13 cellular contexts compared by ENCODE assay signal in genomic region chr22:28299329-28299728, GRCh38.
DNase-seq lines count a peak whose midpoint lies in the region; ATAC-seq and TF ChIP-seq lines count a peak whose summit lies in the region.
"Had no signal": no experiment of that assay in that cellular context is flagged by ENCODE, and none has a peak within 500 bp of the region (broad histone marks: within the 10 kb centered on the region; RNA-seq: fewer than 3 reads in every experiment).

No MANE protein-coding gene starts in this region.

- ATAC-seq in heart left ventricle (peak in 3 of 4 donors; percentile 9 to 27 (median 14)), GM18505 (IDR thresholded peaks at IDR 0.05; ENCODE audit: unreplicated experiment) (no peak)
- no peak for ATAC-seq in activated CD8-positive, alpha-beta T cell treated with anti-CD3 and anti-CD28 coated beads for 36 hours
- ATAC-seq: HCT116, Panc1 had no signal

- H3K27ac Mint-ChIP-seq in activated CD8-positive, alpha-beta T cell treated with anti-CD3 and anti-CD28 coated beads for 36 hours, result no peak overlapping the region

- H3K4me1 Mint-ChIP-seq in activated CD8-positive, alpha-beta T cell treated with anti-CD3 and anti-CD28 coated beads for 36 hours (ENCODE audit: low read depth), result peaks cover 5% of the 10 kb centered on the region

- H3K4me3 ChIP-seq in heart left ventricle (no peak overlapping the region), right atrium auricular region (no peak overlapping the region), left ventricle myocardium inferior (no peak overlapping the region), tibial artery (no peak overlapping the region)

- TF ChIP-seq CTCF in heart left ventricle (IDR thresholded peaks at IDR 0.05), result no peak
- no peak for TF ChIP-seq CTCF in right atrium auricular region (IDR thresholded peaks at IDR 0.05)
- TF ChIP-seq CTCF in left ventricle myocardium inferior (IDR thresholded peaks at IDR 0.05; ENCODE audit: borderline replicate concordance), result no peak
- no peak for TF ChIP-seq CTCF in activated CD8-positive, alpha-beta T cell treated with anti-CD3 and anti-CD28 coated beads for 36 hours (IDR thresholded peaks at IDR 0.05)
- no peak for TF ChIP-seq CTCF in tibial artery (IDR thresholded peaks at IDR 0.05)

- no peaks in the 10 kb centered on the region for H3K9me3 ChIP-seq in heart left ventricle
- H3K9me3 ChIP-seq in right atrium auricular region, result no peaks in the 10 kb centered on the region
- H3K9me3 ChIP-seq in left ventricle myocardium inferior (replicated peaks), result no peaks in the 10 kb centered on the region
- no peaks in the 10 kb centered on the region for H3K9me3 ChIP-seq in tibial artery

- no peaks in the 10 kb centered on the region for H3K9me3 Mint-ChIP-seq in activated CD8-positive, alpha-beta T cell treated with anti-CD3 and anti-CD28 coated beads for 36 hours

- intact Hi-C loops in heart left ventricle (cut with DNase I), result loop anchor here in 2 of 10 donors (2.0 to 5.0 kb wide), 2 partner anchors 78 to 143 kb away; no protein-coding TSS in a partner anchor
- intact Hi-C loops in left ventricle myocardium inferior (cut with micrococcal nuclease), result no loop called here
- intact Hi-C loops in activated CD8-positive, alpha-beta T cell treated with anti-CD3 and anti-CD28 coated beads for 36 hours (cut with micrococcal nuclease), result no loop called here
- intact Hi-C loops in tibial artery (cut with DNase I; ENCODE audit: low total_unique reads), result no loop called here

- 45 to 70% (median 68%) methylated on average over 3 of the region's 3 CpGs for WGBS in heart left ventricle, 4 donors

- H3K36me3 Mint-ChIP-seq in activated CD8-positive, alpha-beta T cell treated with anti-CD3 and anti-CD28 coated beads for 36 hours (ENCODE audit: low read depth), result no peaks in the 10 kb centered on the region

- H3K27me3 ChIP-seq in heart left ventricle (no peaks in the 10 kb centered on the region), right atrium auricular region (no peaks in the 10 kb centered on the region), left ventricle myocardium inferior (ENCODE audit: low read depth) (no peaks in the 10 kb centered on the region), tibial artery (no peaks in the 10 kb centered on the region)

- CTCF ChIA-PET in activated CD8-positive, alpha-beta T cell treated with anti-CD3 and anti-CD28 coated beads for 36 hours (lab: Charles Lee), result no interaction called here

- DNase-seq in heart left ventricle (no peak), right atrium auricular region (ENCODE audit: low spot score) (no peak), NCI-H345 treated with DMSO at 0.1 percent for 48 hours (lab: John Stamatoyannopoulos, UW; ENCODE audit: unreplicated experiment) (peak; percentile 27), left ventricle myocardium inferior (no peak), tibial artery (no peak)
- DNase-seq in activated CD8-positive, alpha-beta T cell treated with anti-CD3 and anti-CD28 coated beads for 36 hours, result no peak
- DNase-seq: AML-193, DMS53, NCI-H748 treated with DMSO at 0.1 percent for 48 hours, SHP77 treated with DMSO at 0.1 percent for 48 hours had no signal

- POLR2A ChIA-PET in activated CD8-positive, alpha-beta T cell treated with anti-CD3 and anti-CD28 coated beads for 36 hours (lab: Charles Lee), result no interaction called here

- H3K4me3 Mint-ChIP-seq in activated CD8-positive, alpha-beta T cell treated with anti-CD3 and anti-CD28 coated beads for 36 hours, result no peak overlapping the region

- no peaks in the 10 kb centered on the region for H3K27me3 Mint-ChIP-seq in activated CD8-positive, alpha-beta T cell treated with anti-CD3 and anti-CD28 coated beads for 36 hours

- TF ChIP-seq POLR2A in heart left ventricle (IDR thresholded peaks at IDR 0.05), result no peak
- TF ChIP-seq POLR2A in GM18505 (IDR thresholded peaks at IDR 0.05; ENCODE audit: borderline replicate concordance, extremely low read depth, insufficient read depth, insufficient read length), result no peak

- H3K27ac ChIP-seq in heart left ventricle (peak overlapping the region in 6 of 12 donors; percentile 43 to 82 (median 63)), right atrium auricular region (peak overlapping the region in 1 of 2 donors; percentile 61), left ventricle myocardium inferior (replicated peaks) (peak overlapping the region; percentile 78), tibial artery (no peak overlapping the region)

- H3K4me1 ChIP-seq in heart left ventricle, result peaks cover 0 to 36% (median 21%) of the 10 kb centered on the region in 12 donors
- H3K4me1 ChIP-seq in right atrium auricular region, result peaks cover 0 to 26% of the 10 kb centered on the region in 2 donors
- peaks cover 41% of the 10 kb centered on the region for H3K4me1 ChIP-seq in left ventricle myocardium inferior
- peaks cover 0 to 12% (median 2%) of the 10 kb centered on the region in 4 donors for H3K4me1 ChIP-seq in tibial artery

- H3K36me3 ChIP-seq in heart left ventricle, result peaks cover 0 to 11% (median 0%) of the 10 kb centered on the region in 9 donors
- H3K36me3 ChIP-seq in right atrium auricular region, result no peaks in the 10 kb centered on the region
- H3K36me3 ChIP-seq in left ventricle myocardium inferior, result no peaks in the 10 kb centered on the region
- H3K36me3 ChIP-seq in tibial artery, result no peaks in the 10 kb centered on the region

Comparison
In these comparisons a context has a peak if more than half of its experiments do, and no peak if none do; other contexts are left out.
1. ATAC-seq: peak in heart left ventricle (3 of 4); none in activated CD8-positive, alpha-beta T cell treated with anti-CD3 and anti-CD28 coated beads for 36 hours (single experiment) and GM18505 (single experiment).